Comparison of ENCODE assay signal across 23 cellular contexts in the genomic region with DNA sequence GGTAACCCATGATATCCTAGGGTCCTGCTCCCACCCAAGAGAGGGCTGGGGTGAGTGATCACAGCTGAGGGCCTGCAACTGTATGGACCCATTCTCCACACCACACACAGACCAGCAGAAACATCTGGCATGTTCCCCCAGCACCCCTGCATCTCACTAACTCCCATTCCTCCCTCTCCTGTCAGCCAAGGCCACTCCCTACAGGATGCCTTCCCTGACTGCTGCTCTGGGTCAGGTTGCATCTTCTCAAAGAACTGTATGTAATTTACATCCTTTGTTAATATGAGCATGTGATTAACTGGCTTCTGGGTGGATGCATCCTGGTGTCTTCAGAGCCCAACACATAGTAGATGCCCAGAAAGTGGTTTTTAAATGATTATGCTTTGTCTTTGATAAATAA.
"Had no signal": no experiment of that assay in that cellular context is flagged by ENCODE, and none has a peak within 500 bp of the region (broad histone marks: within the 10 kb centered on the region; RNA-seq: fewer than 3 reads in every experiment).

No MANE protein-coding gene starts in this region.

- H3K4me2 ChIP-seq: neural progenitor cell, smooth muscle cell had no signal

- H3K4me3 Mint-ChIP-seq: naive thymus-derived CD4-positive, alpha-beta T cell; nephron progenitor cell; neural progenitor cell; stimulated activated naive B cell treated with anti-CD40 and anti-IgM and Interleukin-4, amounts not matched to agents 10 μg/mL and 1 μg/mL and 100 μg/mL, for 72 hours had no signal

- H3K4me1 Mint-ChIP-seq: stimulated activated naive B cell treated with anti-CD40 and anti-IgM and Interleukin-4, amounts not matched to agents 10 μg/mL and 1 μg/mL and 100 μg/mL, for 72 hours had no signal

- H3K9me3 ChIP-seq: left ventricle myocardium inferior, mucosa of descending colon, neutrophil, psoas muscle, right lobe of liver, stomach, testis, tibial artery, uterus had no signal

- H3K4me1 ChIP-seq: parathyroid adenoma, psoas muscle, testis, tibial artery, uterus had no signal

- H3K9me3 Mint-ChIP-seq: naive thymus-derived CD4-positive, alpha-beta T cell; nephron progenitor cell; neural progenitor cell; stimulated activated naive B cell treated with anti-CD40 and anti-IgM and Interleukin-4, amounts not matched to agents 10 μg/mL and 1 μg/mL and 100 μg/mL, for 72 hours had no signal

- H3K36me3 Mint-ChIP-seq: naive thymus-derived CD4-positive, alpha-beta T cell; neural progenitor cell; stimulated activated naive B cell treated with anti-CD40 and anti-IgM and Interleukin-4, amounts not matched to agents 10 μg/mL and 1 μg/mL and 100 μg/mL, for 72 hours had no signal

- H3K4me3 ChIP-seq: left ventricle myocardium inferior, lung, mucosa of descending colon, neural progenitor cell, psoas muscle, right lobe of liver, smooth muscle cell, stomach, testis, tibial artery, uterus had no signal

- H3K27ac ChIP-seq: left ventricle myocardium inferior, neural progenitor cell, neutrophil, parathyroid adenoma, psoas muscle, right lobe of liver, stomach, testis, tibial artery, uterus had no signal

- H3K36me3 ChIP-seq: left ventricle myocardium inferior, neural progenitor cell, neutrophil, right lobe of liver, stomach, tibial artery, uterus had no signal

- ATAC-seq: mucosa of descending colon; naive thymus-derived CD4-positive, alpha-beta T cell; psoas muscle; stimulated activated naive B cell treated with anti-CD40 and anti-IgM and Interleukin-4, amounts not matched to agents 10 μg/mL and 1 μg/mL and 100 μg/mL, for 72 hours; stimulated activated naive CD8-positive, alpha-beta T cell treated with anti-CD3 and anti-CD28 coated beads, Interleukin-15, Interleukin-2, amounts not matched to agents 100 U/mL and 50 U/mL, for 24 hours had no signal

- H3K27ac Mint-ChIP-seq: naive thymus-derived CD4-positive, alpha-beta T cell; nephron progenitor cell; neural progenitor cell; stimulated activated naive B cell treated with anti-CD40 and anti-IgM and Interleukin-4, amounts not matched to agents 10 μg/mL and 1 μg/mL and 100 μg/mL, for 72 hours had no signal

- DNase-seq: islet precursor cell; left ventricle myocardium inferior; midbrain; mucosa of descending colon; naive thymus-derived CD4-positive, alpha-beta T cell; occipital lobe; psoas muscle; stimulated activated CD4-positive, alpha-beta T cell treated with anti-CD3 and anti-CD28 coated beads, Interleukin-1b, Interleukin-23, amount 100 ng/mL, for 48 hours; stimulated activated CD4-positive, alpha-beta T cell treated with anti-CD3 and anti-CD28 coated beads, Interleukin-2, amount 100 ng/mL, for 48 hours; stimulated activated naive B cell treated with anti-CD40 and anti-IgM and Interleukin-4, amounts not matched to agents 10 μg/mL and 1 μg/mL and 100 μg/mL, for 72 hours; stimulated activated naive CD8-positive, alpha-beta T cell treated with anti-CD3 and anti-CD28 coated beads, Interleukin-15, Interleukin-2, amounts not matched to agents 100 U/mL and 50 U/mL, for 24 hours; stomach; testis; tibial artery; trophoblast cell; uterus had no signal

- H3K9ac ChIP-seq: neural progenitor cell, parathyroid adenoma had no signal

- H3K27me3 ChIP-seq: neural progenitor cell, neutrophil, right lobe of liver, stomach, testis, tibial artery, uterus had no signal
